Comparison of ENCODE assay signal across 1 cellular context in genomic region chr14:81537193-81537592, GRCh38.
TF ChIP-seq lines count a peak whose summit lies in the region.

No MANE protein-coding gene starts in this region.

TF ChIP-seq in HepG2, 621 proteins besides CTCF, POLR2A, EP300 and RAD21 (continued from another document and continues in another):
- TF ChIP-seq ZGPAT (CRISPR knock-in tag; IDR thresholded peaks at IDR 0.05) = no peak
- TF ChIP-seq ELF3 (CRISPR knock-in tag; IDR thresholded peaks at IDR 0.05) = no peak
- TF ChIP-seq RXRB (CRISPR knock-in tag; IDR thresholded peaks at IDR 0.05; ENCODE audit: borderline replicate concordance) = peak; percentile 35; the same call in 1 of the 2 replicates
- TF ChIP-seq CHCHD3 (CRISPR knock-in tag; IDR thresholded peaks at IDR 0.05) = no peak
- no peak for TF ChIP-seq ARNTL (CRISPR knock-in tag; IDR thresholded peaks at IDR 0.05)
- TF ChIP-seq PRDM15 (CRISPR knock-in tag; IDR thresholded peaks at IDR 0.05) = no peak
- TF ChIP-seq RARG (CRISPR knock-in tag; IDR thresholded peaks at IDR 0.05; ENCODE audit: low read depth) = no peak
- TF ChIP-seq HNRNPLL (IDR thresholded peaks at IDR 0.05; ENCODE audit: low read depth, low read length, poor library complexity, severe bottlenecking) = no peak
- TF ChIP-seq AGO2 (optimal IDR thresholded peaks at IDR 0.05; ENCODE audit: low read depth, low read length) = no peak
- TF ChIP-seq GPBP1L1 (CRISPR knock-in tag; IDR thresholded peaks at IDR 0.05) = no peak
- no peak for TF ChIP-seq ZFP90 (CRISPR knock-in tag; IDR thresholded peaks at IDR 0.05; ENCODE audit: borderline replicate concordance)
- TF ChIP-seq NFIC (IDR thresholded peaks at IDR 0.05; ENCODE audit: low read length) = peak; percentile 51; the same call in 1 of the 2 replicates
- no peak for TF ChIP-seq ZBTB8A (CRISPR knock-in tag; IDR thresholded peaks at IDR 0.05; ENCODE audit: borderline replicate concordance, low read depth)
- TF ChIP-seq ZNF597 (CRISPR knock-in tag; IDR thresholded peaks at IDR 0.05) = no peak
- TF ChIP-seq IKZF4 (CRISPR knock-in tag; IDR thresholded peaks at IDR 0.05; ENCODE audit: borderline replicate concordance, low read depth, not compliant biosample characterization) = no peak
- no peak for TF ChIP-seq LCORL (IDR thresholded peaks at IDR 0.05)
- 0 out of 2 replicates have a peak, but pooled peaks have one; percentile 36 for TF ChIP-seq LCORL (CRISPR knock-in tag; IDR thresholded peaks at IDR 0.05)
- peak; percentile 72 for TF ChIP-seq GATAD2A (CRISPR knock-in tag; IDR thresholded peaks at IDR 0.05)
- no peak for TF ChIP-seq RFXAP (CRISPR knock-in tag; IDR thresholded peaks at IDR 0.05; ENCODE audit: borderline replicate concordance)
- no peak for TF ChIP-seq ZNF878 (CRISPR knock-in tag; IDR thresholded peaks at IDR 0.05)
- no peak for TF ChIP-seq ATF3 (CRISPR knock-in tag; IDR thresholded peaks at IDR 0.05)
- no peak for TF ChIP-seq SMARCE1 (IDR thresholded peaks at IDR 0.05; ENCODE audit: borderline replicate concordance)
- TF ChIP-seq AKNA (CRISPR knock-in tag; IDR thresholded peaks at IDR 0.05; ENCODE audit: borderline replicate concordance) = no peak
- no peak for TF ChIP-seq ZNF276 (CRISPR knock-in tag; IDR thresholded peaks at IDR 0.05; ENCODE audit: low read depth)
- no peak for TF ChIP-seq REST (IDR thresholded peaks at IDR 0.05; ENCODE audit: borderline replicate concordance in 1 of 2, low read depth in 1 of 2, low read length in 2 of 2)
- no peak for TF ChIP-seq SNRNP70 (IDR thresholded peaks at IDR 0.05; ENCODE audit: low read depth, low read length)
- TF ChIP-seq PPARG (CRISPR knock-in tag; conservative IDR thresholded peaks at IDR 0.05) = 0 out of 2 replicates have a peak, but pooled peaks have one; percentile 35
